In genomic region chr2:213185147-213185822, GRCh38 we compare ENCODE assay signal across 13 cellular contexts. TPM values are rescaled to one million over a fixed set of nuclear protein-coding genes. Genes with fewer than 3 reads are reported as not detected.
DNase-seq lines count a peak whose midpoint lies in the region; ATAC-seq and TF ChIP-seq lines count a peak whose summit lies in the region.
"Had no signal": no experiment of that assay in that cellular context is flagged by ENCODE, and none has a peak within 500 bp of the region (broad histone marks: within the 10 kb centered on the region; RNA-seq: fewer than 3 reads in every experiment).

No MANE protein-coding gene starts in this region.

- TF ChIP-seq CTCF in GM12864 (IDR thresholded peaks at IDR 0.05; ENCODE audit: low read depth, low read length, missing control alignments), result no peak

- ATAC-seq in GM19397 (IDR thresholded peaks at IDR 0.05; ENCODE audit: unreplicated experiment), result peak; percentile 90
- peak; percentile 94 for ATAC-seq in HG02759 (IDR thresholded peaks at IDR 0.05; ENCODE audit: unreplicated experiment)
- peak; percentile 86 for ATAC-seq in HG03439 (IDR thresholded peaks at IDR 0.05; ENCODE audit: unreplicated experiment)
- ATAC-seq in HG03280 (IDR thresholded peaks at IDR 0.05; ENCODE audit: unreplicated experiment), result no peak
- no peak for ATAC-seq in left lobe of liver
- ATAC-seq: A549, K562 had no signal

- peak; percentile 34 for DNase-seq in GM12864 (ENCODE audit: low read depth)
- no peak for DNase-seq in NOMO-1 (lab: John Stamatoyannopoulos, UW; ENCODE audit: unreplicated experiment in 2 of 2)
- DNase-seq in H7, result no peak
- no peak for DNase-seq in left lobe of liver (ENCODE audit: low spot score)
- DNase-seq: activated CD4-positive, CD25-positive, alpha-beta regulatory T cell treated with anti-CD3 and anti-CD28 coated beads, Interleukin-2, amount 50 U/mL, for 72 hours; NCI-H2081 treated with DMSO at 0.1 percent for 48 hours; SJCRH30 had no signal

- no peaks in the 10 kb centered on the region for H3K36me3 ChIP-seq in H7 (replicated peaks; ENCODE audit: control insufficient read depth, insufficient read depth, low read length)
- H3K36me3 ChIP-seq: SJCRH30 had no signal

- H3K27me3 ChIP-seq in H7 (ENCODE audit: control insufficient read depth, insufficient read depth, low read length), result no peaks in the 10 kb centered on the region
- H3K27me3 ChIP-seq: SJCRH30 had no signal

- H3K4me3 ChIP-seq in GM12864 (ENCODE audit: low read depth, low read length) (no peak overlapping the region), H7 (ENCODE audit: insufficient read depth, low read depth, low read length) (no peak overlapping the region)
- H3K4me3 ChIP-seq: A549, K562, SJCRH30 had no signal

RNA-seq across cellular contexts. Expression of gene IKZF2, which starts 33.9 kb away (rescaled TPM):
- total RNA-seq in H7 (2014; rRNA removed; shearing (Covaris generic)), result 0.97 and 2.3 TPM in 2 replicates
- total RNA-seq in left lobe of liver, result 1.8 TPM

Comparison
In these comparisons a context has a peak if more than half of its experiments do, and no peak if none do; other contexts are left out.
1. ATAC-seq: peak in GM19397 (single experiment), HG02759 (single experiment) and HG03439 (single experiment); none in HG03280 (single experiment) and left lobe of liver (single experiment).